ENCODE assay signal across 32 cellular contexts in the genomic region with DNA sequence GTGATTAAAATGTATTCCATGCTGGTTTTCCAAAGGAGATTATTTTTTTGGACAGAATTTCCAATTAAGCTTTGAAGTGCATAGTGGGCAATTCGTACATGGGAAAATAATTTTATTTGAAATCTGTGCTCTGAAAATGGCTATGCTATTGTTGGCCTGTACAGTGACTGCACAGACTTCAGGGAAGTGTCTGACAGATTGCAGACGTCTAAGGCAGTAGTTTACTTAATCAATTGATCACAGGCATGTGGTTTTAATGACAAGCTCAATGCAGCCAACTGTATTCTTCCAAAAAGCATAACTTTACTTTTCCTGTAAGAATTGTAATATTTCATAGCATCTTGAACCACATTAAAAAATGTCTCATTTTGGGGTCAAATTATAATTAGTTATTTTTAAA.
"Had no signal": no experiment of that assay in that cellular context is flagged by ENCODE, and none has a peak within 500 bp of the region (broad histone marks: within the 10 kb centered on the region; RNA-seq: fewer than 3 reads in every experiment).

No MANE protein-coding gene starts in this region.

- H3K4me1 Mint-ChIP-seq: activated CD4-positive, alpha-beta memory T cell treated with anti-CD3 and anti-CD28 coated beads, Interleukin-2, amount 10 ng/mL, durations not matched to agents 7 days and 5 days; activated CD4-positive, alpha-beta T cell treated with anti-CD3 and anti-CD28 coated beads, Interleukin-2, amount 10 ng/mL, durations not matched to agents 7 days and 5 days; activated T-helper 17 cell treated with anti-CD3 and anti-CD28 coated beads, Interleukin-2, amount 50 U/mL, for 72 hours; central memory CD8-positive, alpha-beta T cell; T-helper 17 cell; WTC11 had no signal

- H3K4me1 ChIP-seq: foreskin keratinocyte, gastrocnemius medialis had no signal

- H3K27me3 Mint-ChIP-seq: activated CD4-positive, alpha-beta memory T cell treated with anti-CD3 and anti-CD28 coated beads, Interleukin-2, amount 10 ng/mL, durations not matched to agents 7 days and 5 days; activated CD4-positive, alpha-beta T cell treated with anti-CD3 and anti-CD28 coated beads, Interleukin-2, amount 10 ng/mL, durations not matched to agents 7 days and 5 days; activated naive CD8-positive, alpha-beta T cell; activated T-helper 17 cell treated with anti-CD3 and anti-CD28 coated beads, Interleukin-2, amount 50 U/mL, for 72 hours; central memory CD8-positive, alpha-beta T cell; dendritic cell treated with granulocyte-macrophage colony-stimulating factor and Interleukin-4, amounts not matched to agents 40 ng/mL and 50 ng/mL, for 4 days; effector memory CD8-positive, alpha-beta T cell; T-helper 17 cell had no signal

- DNase-seq: activated CD4-positive, alpha-beta memory T cell treated with anti-CD3 and anti-CD28 coated beads, Interleukin-2, amount 10 ng/mL, durations not matched to agents 7 days and 5 days; activated CD4-positive, alpha-beta T cell treated with anti-CD3 and anti-CD28 coated beads for 1 hour; activated CD4-positive, alpha-beta T cell treated with anti-CD3 and anti-CD28 coated beads for 4 hours; activated CD4-positive, alpha-beta T cell treated with anti-CD3 and anti-CD28 coated beads, Interleukin-2, amount 10 ng/mL, durations not matched to agents 7 days and 5 days; activated CD4-positive, alpha-beta T cell treated with anti-CD3 and anti-CD28 coated beads, Interleukin-2, amount 50 U/mL, for 4 hours; activated CD8-positive, alpha-beta memory T cell treated with anti-CD3 and anti-CD28 coated beads, Interleukin-2, amount 50 U/mL, for 48 hours; activated effector memory CD4-positive, alpha-beta T cell treated with Interleukin-2 at 50 U/mL for 16 hours; activated gamma-delta T cell treated with Interleukin-2 at 50 U/mL for 16 hours; activated naive CD4-positive, alpha-beta T cell treated with anti-CD3 and anti-CD28 coated beads, Interleukin-2, amount 50 U/mL, for 16 hours; activated naive CD4-positive, alpha-beta T cell treated with Interleukin-2 at 50 U/mL for 16 hours; activated T-cell treated with anti-CD3 and anti-CD28 coated beads for 4 hours; activated T-cell treated with anti-CD3 and anti-CD28 coated beads, Interleukin-2, amount 50 U/mL, for 4 hours; amniotic stem cell; anterior cingulate cortex; brain microvascular endothelial cell; dorsolateral prefrontal cortex; effector memory CD8-positive, alpha-beta T cell; erythroblast; foreskin keratinocyte; gastrocnemius medialis; glutamatergic neuron; heart left ventricle; T-helper 17 cell; T1000 had no signal

- H3K4me3 ChIP-seq: coronary artery, dorsolateral prefrontal cortex, esophagus muscularis mucosa, gastrocnemius medialis, heart left ventricle had no signal

- H3K4me3 Mint-ChIP-seq: activated CD4-positive, alpha-beta memory T cell treated with anti-CD3 and anti-CD28 coated beads, Interleukin-2, amount 10 ng/mL, durations not matched to agents 7 days and 5 days; activated CD4-positive, alpha-beta T cell treated with anti-CD3 and anti-CD28 coated beads, Interleukin-2, amount 10 ng/mL, durations not matched to agents 7 days and 5 days; activated naive CD8-positive, alpha-beta T cell; activated T-cell treated with anti-CD3 and anti-CD28 coated beads, Interleukin-2, amount 50 U/mL, for 4 hours; activated T-helper 17 cell treated with anti-CD3 and anti-CD28 coated beads, Interleukin-2, amount 50 U/mL, for 72 hours; central memory CD8-positive, alpha-beta T cell; dendritic cell treated with granulocyte-macrophage colony-stimulating factor and Interleukin-4, amounts not matched to agents 40 ng/mL and 50 ng/mL, for 4 days; effector memory CD8-positive, alpha-beta T cell; T-helper 17 cell; T-helper 2 cell treated with Interferon-gamma antibody and Interleukin-4, amounts not matched to agents 5 μg/mL and 100 μg/mL, for 36 hours; WTC11 had no signal

- H3K27ac Mint-ChIP-seq: activated CD4-positive, alpha-beta memory T cell treated with anti-CD3 and anti-CD28 coated beads, Interleukin-2, amount 10 ng/mL, durations not matched to agents 7 days and 5 days; activated CD4-positive, alpha-beta T cell treated with anti-CD3 and anti-CD28 coated beads, Interleukin-2, amount 10 ng/mL, durations not matched to agents 7 days and 5 days; activated naive CD8-positive, alpha-beta T cell; activated T-helper 17 cell treated with anti-CD3 and anti-CD28 coated beads, Interleukin-2, amount 50 U/mL, for 72 hours; dendritic cell treated with granulocyte-macrophage colony-stimulating factor and Interleukin-4, amounts not matched to agents 40 ng/mL and 50 ng/mL, for 4 days; effector memory CD8-positive, alpha-beta T cell; T-helper 17 cell; T-helper 2 cell treated with Interferon-gamma antibody and Interleukin-4, amounts not matched to agents 5 μg/mL and 100 μg/mL, for 36 hours; WTC11 had no signal

- H3K27me3 ChIP-seq: brain microvascular endothelial cell, dorsolateral prefrontal cortex, esophagus muscularis mucosa, foreskin keratinocyte, gastrocnemius medialis, heart left ventricle had no signal

- H3K36me3 ChIP-seq: brain microvascular endothelial cell, esophagus muscularis mucosa, gastrocnemius medialis had no signal

- H3K9me3 Mint-ChIP-seq: activated CD4-positive, alpha-beta T cell treated with anti-CD3 and anti-CD28 coated beads, Interleukin-2, amount 10 ng/mL, durations not matched to agents 7 days and 5 days; T-helper 2 cell treated with Interferon-gamma antibody and Interleukin-4, amounts not matched to agents 5 μg/mL and 100 μg/mL, for 36 hours; WTC11 had no signal

- H3K36me3 Mint-ChIP-seq: activated naive CD8-positive, alpha-beta T cell; WTC11 had no signal

- H3K9me3 ChIP-seq: esophagus muscularis mucosa, gastrocnemius medialis, heart left ventricle had no signal
